ENCODE assay signal across 23 cellular contexts in genomic region chr7:46949270-46949931, GRCh38.
"Had no signal": no experiment of that assay in that cellular context is flagged by ENCODE, and none has a peak within 500 bp of the region (broad histone marks: within the 10 kb centered on the region; RNA-seq: fewer than 3 reads in every experiment).

No MANE protein-coding gene starts in this region.

- H3K27me3 ChIP-seq: Peyer's patch had no signal

- H3K9me3 ChIP-seq: Peyer's patch had no signal

- DNase-seq: activated B cell treated with CpG ODN at 0.5 μM for 24 hours; activated CD4-positive, alpha-beta memory T cell treated with anti-CD3 and anti-CD28 coated beads, Interleukin-2, amount 10 ng/mL, durations not matched to agents 7 days and 5 days; activated CD4-positive, alpha-beta T cell treated with anti-CD3 and anti-CD28 coated beads for 1 hour; activated CD4-positive, alpha-beta T cell treated with anti-CD3 and anti-CD28 coated beads, Interleukin-2, amount 50 U/mL, for 1 hour; activated gamma-delta T cell; activated naive CD4-positive, alpha-beta T cell treated with anti-CD3 and anti-CD28 coated beads for 36 hours; activated T-cell treated with anti-CD3 and anti-CD28 coated beads for 4 hours; activated T-cell treated with anti-CD3 and anti-CD28 coated beads, Interleukin-2, amount 50 U/mL, for 48 hours; amygdala; Kasumi-1; KBM-7; NCI-H1105; NCI-H1436 treated with DMSO at 0.1 percent for 48 hours; NCI-H2081 treated with DMSO at 0.1 percent for 48 hours; NCI-H446; NCI-H524; Peyer's patch; T-helper 17 cell; T-helper 9 cell had no signal

- H3K4me1 ChIP-seq: Peyer's patch had no signal

- H3K27ac ChIP-seq: Peyer's patch, RWPE1 had no signal

- H3K4me1 Mint-ChIP-seq: activated B cell treated with CpG ODN at 0.5 μM for 24 hours; activated CD4-positive, alpha-beta memory T cell treated with anti-CD3 and anti-CD28 coated beads, Interleukin-2, amount 10 ng/mL, durations not matched to agents 7 days and 5 days; activated T-helper 17 cell treated with anti-CD3 and anti-CD28 coated beads, Interleukin-2, amount 50 U/mL, for 72 hours; T-helper 17 cell had no signal

- H3K4me3 Mint-ChIP-seq: activated B cell treated with CpG ODN at 0.5 μM for 24 hours; activated CD4-positive, alpha-beta memory T cell treated with anti-CD3 and anti-CD28 coated beads, Interleukin-2, amount 10 ng/mL, durations not matched to agents 7 days and 5 days; activated naive CD4-positive, alpha-beta T cell treated with anti-CD3 and anti-CD28 coated beads for 36 hours; activated naive CD8-positive, alpha-beta T cell; activated T-helper 17 cell treated with anti-CD3 and anti-CD28 coated beads, Interleukin-2, amount 50 U/mL, for 72 hours; brain; T-helper 17 cell had no signal

- ATAC-seq: activated T-helper 17 cell treated with anti-CD3 and anti-CD28 coated beads, Interleukin-2, amount 50 U/mL, for 72 hours; T-helper 17 cell had no signal

- H3K27me3 Mint-ChIP-seq: activated B cell treated with CpG ODN at 0.5 μM for 24 hours; activated CD4-positive, alpha-beta memory T cell treated with anti-CD3 and anti-CD28 coated beads, Interleukin-2, amount 10 ng/mL, durations not matched to agents 7 days and 5 days; activated naive CD8-positive, alpha-beta T cell; activated T-helper 17 cell treated with anti-CD3 and anti-CD28 coated beads, Interleukin-2, amount 50 U/mL, for 72 hours; T-helper 17 cell had no signal

- H3K9me3 Mint-ChIP-seq: activated B cell treated with CpG ODN at 0.5 μM for 24 hours; activated naive CD4-positive, alpha-beta T cell treated with anti-CD3 and anti-CD28 coated beads for 36 hours had no signal

- H3K4me3 ChIP-seq: Peyer's patch had no signal

- H3K36me3 Mint-ChIP-seq: activated naive CD8-positive, alpha-beta T cell; brain had no signal

- H3K36me3 ChIP-seq: Peyer's patch had no signal

- H3K27ac Mint-ChIP-seq: activated B cell treated with CpG ODN at 0.5 μM for 24 hours; activated CD4-positive, alpha-beta memory T cell treated with anti-CD3 and anti-CD28 coated beads, Interleukin-2, amount 10 ng/mL, durations not matched to agents 7 days and 5 days; activated naive CD4-positive, alpha-beta T cell treated with anti-CD3 and anti-CD28 coated beads for 36 hours; activated naive CD8-positive, alpha-beta T cell; activated T-helper 17 cell treated with anti-CD3 and anti-CD28 coated beads, Interleukin-2, amount 50 U/mL, for 72 hours; T-helper 17 cell had no signal
